ENCODE assay signal across 7 cellular contexts in genomic region chr7:112449902-112450806, GRCh38. TPM values are rescaled to one million over a fixed set of nuclear protein-coding genes. Genes with fewer than 3 reads are reported as not detected.
DNase-seq lines count a peak whose midpoint lies in the region; ATAC-seq lines count a peak whose summit lies in the region.

TSS of gene IFRD1 (plus strand) at chr7:112450460. CDS start at chr7:112450689, 229 bp downstream.

- peak; percentile 100 for DNase-seq in NCI-H2081 (lab: John Stamatoyannopoulos, UW)
- peak; percentile 88 for DNase-seq in T1000 (lab: John Stamatoyannopoulos, UW)
- peak; percentile 99 for DNase-seq in astrocyte of the hippocampus (ENCODE audit: low read depth, low spot score)
- DNase-seq in hepatic stellate cell (ENCODE audit: low spot score), result peak; percentile 93
- DNase-seq in renal cortical epithelial cell (ENCODE audit: low read depth), result peak; percentile 95

- ATAC-seq in GM18508 (IDR thresholded peaks at IDR 0.05; ENCODE audit: insufficient read depth, unreplicated experiment) (peak; percentile 63), HG03025 (IDR thresholded peaks at IDR 0.05; ENCODE audit: low FRiP score, unreplicated experiment) (peak; percentile 77)

RNA-seq across cellular contexts. Expression of gene IFRD1, which starts in this region (rescaled TPM):
- 42.2 and 51.1 TPM in 2 replicates for total RNA-seq in renal cortical epithelial cell

Comparison
In these comparisons a context has a peak if more than half of its experiments do, and no peak if none do; other contexts are left out.
1. Peak in every context shown above with its lines: DNase-seq and ATAC-seq.